ENCODE assay signal across 24 cellular contexts in the genomic region with DNA sequence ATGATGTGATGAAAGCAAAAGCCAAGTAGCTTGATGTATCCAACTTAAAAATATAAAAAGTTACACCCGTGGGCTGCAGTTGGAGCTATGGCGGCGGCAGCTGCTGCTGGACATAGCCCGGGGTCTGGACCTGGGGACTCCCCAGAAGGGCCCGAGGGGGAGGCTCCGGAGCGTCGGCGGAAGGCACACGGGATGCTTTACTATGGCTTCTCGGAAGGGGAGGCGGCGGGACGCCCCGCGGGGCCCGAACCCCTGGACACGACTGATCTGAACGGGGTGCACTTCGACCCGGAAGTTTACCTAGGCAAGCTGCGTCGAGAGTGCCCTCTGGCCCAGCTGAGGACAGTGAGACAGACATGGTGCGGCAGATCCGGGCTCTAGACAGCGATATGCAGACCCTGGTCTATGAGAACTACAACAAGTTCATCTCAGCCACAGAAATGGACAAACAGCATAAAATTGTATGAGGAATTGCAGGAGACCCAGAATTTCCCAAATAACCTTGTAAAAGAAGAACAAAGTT.
DNase-seq lines count a peak whose midpoint lies in the region; ATAC-seq, FAIRE-seq and TF ChIP-seq lines count a peak whose summit lies in the region.
"Had no signal": no experiment of that assay in that cellular context is flagged by ENCODE, and none has a peak within 500 bp of the region (broad histone marks: within the 10 kb centered on the region; RNA-seq: fewer than 3 reads in every experiment).

No MANE protein-coding gene starts in this region.

- H3K27ac ChIP-seq in SJCRH30, result peak overlapping the region; percentile 88
- H3K27ac ChIP-seq in K562 (ENCODE audit: extremely low read depth, low read depth, low read length), result no peak overlapping the region
- H3K27ac ChIP-seq in neural progenitor cell, result no peak overlapping the region
- no peak overlapping the region for H3K27ac ChIP-seq in spleen
- H3K27ac ChIP-seq: BLaER1 treated with 17β-estradiol and CSF1 and Interleukin-3, amounts not matched to agents 10 nM and 100 nM; C4-2B had no signal

- CTCF ChIA-PET in K562 (lab: Yijun Ruan, JAX; ENCODE audit: low intra/inter-chr PET ratio), result no interaction called here

- in situ Hi-C loops in K562 (cut with MboI), result no loop called here

- WGBS in K562 (ENCODE audit: insufficient coverage, low coverage, missing lambda C conversion rate), result under 1% methylated on average over 22 of the region's 26 CpGs
- WGBS in spleen, 5 donors, result 89 to 92% (median 91%) methylated on average over 20 to 26 of the region's 26 CpGs

- H3K4me3 ChIP-seq in SJCRH30 (peak overlapping the region; percentile 54), K562 (no peak overlapping the region), neural progenitor cell (no peak overlapping the region), spleen (no peak overlapping the region), mucosa of descending colon (no peak overlapping the region)
- H3K4me3 ChIP-seq: BLaER1 treated with 17β-estradiol and CSF1 and Interleukin-3, amounts not matched to agents 10 nM and 100 nM had no signal

- H3K9ac ChIP-seq in K562 (ENCODE audit: insufficient read depth in 1 of 2, low read depth in 2 of 2, low read length in 2 of 2) (no peak overlapping the region), neural progenitor cell (no peak overlapping the region)
- H3K9ac ChIP-seq: BLaER1 treated with 17β-estradiol and CSF1 and Interleukin-3, amounts not matched to agents 10 nM and 100 nM had no signal

- TF ChIP-seq CTCF in K562 (IDR thresholded peaks at IDR 0.05 in 2 of 3, conservative IDR thresholded peaks at IDR 0.05 in 1 of 3; ENCODE audit: insufficient read depth in 2 of 3, low read depth in 1 of 3, low read length in 3 of 3) (no peak), neural progenitor cell (IDR thresholded peaks at IDR 0.05) (no peak), spleen (IDR thresholded peaks at IDR 0.05 in 8 of 11, conservative IDR thresholded peaks at IDR 0.05 in 3 of 11) (no peak), mucosa of descending colon (IDR thresholded peaks at IDR 0.05) (no peak)

- intact Hi-C loops in K562 (cut with micrococcal nuclease) (no loop called here), spleen (cut with DNase I; ENCODE audit: low total_unique reads) (no loop called here), mucosa of descending colon (cut with DNase I, micrococcal nuclease) (no loop called here)

- no peak for FAIRE-seq in K562 (lab: Jason Lieb, UNC)
- FAIRE-seq: A204.1, D721Med, G401.6, GM12891, GM19239 had no signal

- no peak for TF ChIP-seq EP300 in K562 (IDR thresholded peaks at IDR 0.05; ENCODE audit: low read length)

- peaks cover 2% of the 10 kb centered on the region for H3K27me3 Mint-ChIP-seq in neural progenitor cell (ENCODE audit: insufficient read depth, low read depth)
- H3K27me3 Mint-ChIP-seq: CD4-positive, alpha-beta T cell had no signal

- H3F3A ChIP-seq in neural progenitor cell (ENCODE audit: low read depth), result no peaks in the 10 kb centered on the region

- POLR2A ChIA-PET in K562 (lab: Yijun Ruan, JAX), result interaction anchor here (0.7 kb wide), 1 partner anchor 19 kb away, joined by 3 read pairs; no protein-coding TSS in a partner anchor

- H3K4me3 Mint-ChIP-seq in neural progenitor cell, result no peak overlapping the region
- H3K4me3 Mint-ChIP-seq: B cell; CD4-positive, alpha-beta T cell; CD8-positive, alpha-beta T cell had no signal

- no peaks in the 10 kb centered on the region for H3K4me1 Mint-ChIP-seq in neural progenitor cell
- H3K4me1 Mint-ChIP-seq: B cell had no signal

- H3K36me3 ChIP-seq in SJCRH30, result no peaks in the 10 kb centered on the region
- H3K36me3 ChIP-seq in K562 (ENCODE audit: control insufficient read depth, insufficient read depth, low read length), result no peaks in the 10 kb centered on the region
- no peaks in the 10 kb centered on the region for H3K36me3 ChIP-seq in neural progenitor cell
- H3K36me3 ChIP-seq in spleen, result no peaks in the 10 kb centered on the region
- H3K36me3 ChIP-seq in mucosa of descending colon (ENCODE audit: low read depth), result no peaks in the 10 kb centered on the region
- H3K36me3 ChIP-seq: BLaER1 treated with 17β-estradiol and CSF1 and Interleukin-3, amounts not matched to agents 10 nM and 100 nM had no signal

- H3K4me2 ChIP-seq in K562 (ENCODE audit: insufficient read depth, low read length) (no peak overlapping the region), neural progenitor cell (no peak overlapping the region)
- H3K4me2 ChIP-seq: BLaER1 treated with 17β-estradiol and CSF1 and Interleukin-3, amounts not matched to agents 10 nM and 100 nM had no signal

- no peaks in the 10 kb centered on the region for H4K20me1 ChIP-seq in K562 (replicated peaks; ENCODE audit: control insufficient read depth, insufficient read depth, low read length)
- no peaks in the 10 kb centered on the region for H4K20me1 ChIP-seq in neural progenitor cell (ENCODE audit: low read depth)
- H4K20me1 ChIP-seq: BLaER1 treated with 17β-estradiol and CSF1 and Interleukin-3, amounts not matched to agents 10 nM and 100 nM had no signal

- H3K79me2 ChIP-seq in K562 (ENCODE audit: control insufficient read depth, insufficient read depth, low read length) (no peaks in the 10 kb centered on the region), neural progenitor cell (ENCODE audit: low read depth) (no peaks in the 10 kb centered on the region)

- ATAC-seq in K562 (no peak), mucosa of descending colon (no peak)
- ATAC-seq: CD8-positive, alpha-beta T cell had no signal

- peaks cover 7% of the 10 kb centered on the region for H3K9me3 Mint-ChIP-seq in neural progenitor cell
- H3K9me3 Mint-ChIP-seq: CD4-positive, alpha-beta T cell; CD8-positive, alpha-beta T cell had no signal

- peaks cover 4% of the 10 kb centered on the region; the same call in 1 of the 2 replicates for H3K9me3 ChIP-seq in SJCRH30 (replicated peaks)
- no peaks in the 10 kb centered on the region for H3K9me3 ChIP-seq in K562 (replicated peaks; ENCODE audit: control insufficient read depth, insufficient read depth, low read depth, low read length)
- H3K9me3 ChIP-seq in neural progenitor cell (ENCODE audit: low read depth), result no peaks in the 10 kb centered on the region
- peaks cover 0 to 4% (median 0%) of the 10 kb centered on the region in 8 donors for H3K9me3 ChIP-seq in spleen
- H3K9me3 ChIP-seq in mucosa of descending colon, result no peaks in the 10 kb centered on the region
- H3K9me3 ChIP-seq: BLaER1 treated with 17β-estradiol and CSF1 and Interleukin-3, amounts not matched to agents 10 nM and 100 nM; Caco-2 had no signal

- no peak for TF ChIP-seq RAD21 in K562 (CRISPR knock-in tag; conservative IDR thresholded peaks at IDR 0.05 in 1 of 2, IDR thresholded peaks at IDR 0.05 in 1 of 2)

- peaks cover 5% of the 10 kb centered on the region for H3K4me1 ChIP-seq in SJCRH30
- peaks cover 0 to 4% of the 10 kb centered on the region in 2 experiments; a peak in 1 of 5 replicates for H3K4me1 ChIP-seq in K562 (replicated peaks in 1 of 2; ENCODE audit: control insufficient read depth in 2 of 2, insufficient read depth in 2 of 2, low read length in 2 of 2)
- H3K4me1 ChIP-seq in neural progenitor cell, result peaks cover 6% of the 10 kb centered on the region
- no peaks in the 10 kb centered on the region for H3K4me1 ChIP-seq in spleen
- no peaks in the 10 kb centered on the region for H3K4me1 ChIP-seq in mucosa of descending colon (ENCODE audit: low read depth)
- H3K4me1 ChIP-seq: BLaER1 treated with 17β-estradiol and CSF1 and Interleukin-3, amounts not matched to agents 10 nM and 100 nM; Caco-2 had no signal

- H2AFZ ChIP-seq in K562 (ENCODE audit: low read depth, low read length) (no peak overlapping the region), neural progenitor cell (replicated peaks) (peak overlapping the region; percentile 17)

- H3K27me3 ChIP-seq in SJCRH30 (no peaks in the 10 kb centered on the region), K562 (ENCODE audit: control insufficient read depth in 2 of 2, insufficient read depth in 2 of 2, low read length in 2 of 2) (no peaks in the 10 kb centered on the region), neural progenitor cell (no peaks in the 10 kb centered on the region), spleen (replicated peaks in 1 of 7) (peaks cover 0 to 14% (median 0%) of the 10 kb centered on the region in 7 donors)
- H3K27me3 ChIP-seq: BLaER1 treated with 17β-estradiol and CSF1 and Interleukin-3, amounts not matched to agents 10 nM and 100 nM had no signal

- TF ChIP-seq POLR2A in K562 (conservative IDR thresholded peaks at IDR 0.05), result no peak
- no peak for TF ChIP-seq POLR2A in spleen (IDR thresholded peaks at IDR 0.05)

- BruUV-seq in K562 (replicated peaks; lab: Mats Ljungman, UMichigan), result no TSS peak

- H3K27ac Mint-ChIP-seq in neural progenitor cell, result no peak overlapping the region
- H3K27ac Mint-ChIP-seq: B cell; CD4-positive, alpha-beta T cell; CD8-positive, alpha-beta T cell had no signal

- no peaks in the 10 kb centered on the region for H3K36me3 Mint-ChIP-seq in neural progenitor cell
- H3K36me3 Mint-ChIP-seq: CD8-positive, alpha-beta T cell had no signal

- peak; percentile 22 to 53 for DNase-seq in SJCRH30
- no peak for DNase-seq in K562 (ENCODE audit: extremely low read depth in 1 of 4, low spot score in 3 of 4)
- DNase-seq in neural progenitor cell (ENCODE audit: low spot score), result no peak
- DNase-seq in spleen, result peak; percentile 47
- DNase-seq in mucosa of descending colon, result no peak
- no peak for DNase-seq in AG08396 (ENCODE audit: low spot score)
- DNase-seq in UCSD-AML1 (lab: John Stamatoyannopoulos, UW; ENCODE audit: unreplicated experiment), result no peak
- DNase-seq: 8988T; ACHN; AML-193; Caco-2; Calu3; CD4-positive, alpha-beta T cell; CD8-positive, alpha-beta T cell; DMS79 treated with DMSO at 0.1 percent for 48 hours; GF-D8 had no signal

- H3K9me1 ChIP-seq in K562 (ENCODE audit: control insufficient read depth, insufficient read depth, low read length), result no peaks in the 10 kb centered on the region

TF ChIP-seq in K562, 482 proteins besides CTCF, POLR2A, EP300 and RAD21:
- TF ChIP-seq NR2C1 (IDR thresholded peaks at IDR 0.05), result peak; percentile 66; the same call in 1 of the 2 replicates
- peak; percentile 50; the same call in 1 of the 2 replicates for TF ChIP-seq NR2C1 (tag; IDR thresholded peaks at IDR 0.05)
- no peak for TF ChIP-seq NR2C2 (CRISPR knock-in tag; IDR thresholded peaks at IDR 0.05)
- peak; percentile 29; the same call in 1 of the 2 replicates for TF ChIP-seq NR2C2 (tag; IDR thresholded peaks at IDR 0.05)
- no peak for TF ChIP-seq RCOR1 (IDR thresholded peaks at IDR 0.05; ENCODE audit: borderline replicate concordance in 1 of 2, low read depth in 2 of 2, low read length in 2 of 2)
- TF ChIP-seq ILF3 (IDR thresholded peaks at IDR 0.05; ENCODE audit: borderline replicate concordance), result no peak

Comparison
In these comparisons a context has a peak if more than half of its experiments do, and no peak if none do; other contexts are left out.
1. DNase-seq: peak in SJCRH30 (2 of 2) and spleen (single experiment); none in K562 (0 of 4), neural progenitor cell (single experiment), mucosa of descending colon (0 of 3), AG08396 (single experiment) and UCSD-AML1 (single experiment).